In the genomic region with DNA sequence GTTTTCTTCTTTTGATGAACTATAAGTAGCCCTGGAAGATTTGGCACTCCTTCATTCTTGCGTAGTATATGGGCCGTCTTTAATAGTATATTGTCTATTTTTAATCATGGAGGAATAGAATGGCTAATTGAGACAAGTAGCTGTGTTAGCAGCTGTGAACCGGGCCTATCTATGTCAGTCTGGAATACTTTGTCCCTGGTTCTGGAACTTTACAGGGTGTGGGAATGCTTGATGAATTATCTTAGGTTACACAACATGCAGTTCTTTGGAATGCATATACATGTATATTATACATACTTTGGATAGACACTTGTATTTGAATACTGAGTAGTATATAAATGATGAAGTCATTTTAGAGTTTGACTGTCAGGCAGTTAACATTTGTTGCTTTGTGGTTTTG, we compare ENCODE assay signal across 24 cellular contexts. TPM values are rescaled to one million over a fixed set of nuclear protein-coding genes. Genes with fewer than 3 reads are reported as not detected.
A peak's percentile ranks its signal among the peaks of the same experiment; 100 is the strongest.
DNase-seq lines count a peak whose midpoint lies in the region; ATAC-seq, FAIRE-seq and TF ChIP-seq lines count a peak whose summit lies in the region.
"Had no signal": no experiment of that assay in that cellular context is flagged by ENCODE, and none has a peak within 500 bp of the region (broad histone marks: within the 10 kb centered on the region; RNA-seq: fewer than 3 reads in every experiment).

No MANE protein-coding gene starts in this region.

- H3K4me3 Mint-ChIP-seq in HFFc6, result peak overlapping the region; percentile 64
- H3K4me3 Mint-ChIP-seq: CD8-positive, alpha-beta T cell; memory B cell; naive thymus-derived CD8-positive, alpha-beta T cell; T-helper 1 cell treated with Interleukin-12 subunit alpha and Interleukin-12 subunit beta and Interleukin-4 antibody, amounts not matched to agents 30 μg/mL and 1 μg/mL, for 36 hours had no signal

- TF ChIP-seq POLR2A in breast epithelium (IDR thresholded peaks at IDR 0.05), result no peak

- H3K27ac ChIP-seq in breast epithelium (peak overlapping the region; percentile 44 to 51), right atrium auricular region (peak overlapping the region; percentile 12 to 61), small intestine (ENCODE audit: low read depth in 1 of 2, low read length in 1 of 2) (no peak overlapping the region)
- H3K27ac ChIP-seq: adrenal gland, VCaP had no signal

- peaks cover 35% of the 10 kb centered on the region for H3K36me3 Mint-ChIP-seq in HFFc6 (ENCODE audit: low read depth)

- H3K27me3 ChIP-seq in breast epithelium (no peaks in the 10 kb centered on the region), right atrium auricular region (no peaks in the 10 kb centered on the region), small intestine (ENCODE audit: control insufficient read depth in 2 of 2, insufficient read depth in 2 of 2, low read length in 2 of 2) (no peaks in the 10 kb centered on the region)
- H3K27me3 ChIP-seq: adrenal gland had no signal

- ATAC-seq in HG02973 (IDR thresholded peaks at IDR 0.05; ENCODE audit: unreplicated experiment), result no peak
- ATAC-seq: CD8-positive, alpha-beta T cell; naive thymus-derived CD8-positive, alpha-beta T cell had no signal

- WGBS in small intestine, 3 donors, result 83 to 92% (median 92%) methylated on average over 3 of the region's 3 CpGs

- H3K4me1 ChIP-seq in breast epithelium, result no peaks in the 10 kb centered on the region
- H3K4me1 ChIP-seq in right atrium auricular region, result peaks cover 0 to 54% of the 10 kb centered on the region in 2 donors
- no peaks in the 10 kb centered on the region for H3K4me1 ChIP-seq in small intestine (ENCODE audit: control insufficient read depth in 2 of 2, insufficient read depth in 1 of 2, low read depth in 1 of 2, low read length in 1 of 2)

- no peak for TF ChIP-seq CTCF in HFFc6 (IDR thresholded peaks at IDR 0.05)
- TF ChIP-seq CTCF in breast epithelium (IDR thresholded peaks at IDR 0.05), result no peak
- TF ChIP-seq CTCF in right atrium auricular region (IDR thresholded peaks at IDR 0.05), result no peak

- DNase-seq in HFFc6 (no peak), breast epithelium (ENCODE audit: low spot score in 2 of 2) (no peak), right atrium auricular region (ENCODE audit: low spot score) (no peak), small intestine (peak; percentile 44), retina (no peak), SHP77 treated with DMSO at 0.1 percent for 48 hours (lab: John Stamatoyannopoulos, UW) (no peak), DMS 273 (lab: John Stamatoyannopoulos, UW; ENCODE audit: unreplicated experiment) (no peak)
- DNase-seq: activated CD4-positive, alpha-beta T cell treated with anti-CD3 and anti-CD28 coated beads, Interleukin-2, amount 50 U/mL, for 4 hours; activated gamma-delta T cell; adrenal gland; CD8-positive, alpha-beta T cell; central memory CD4-positive, alpha-beta T cell; DMS79 treated with DMSO at 0.1 percent for 48 hours; effector CD4-positive, alpha-beta T cell; naive thymus-derived CD8-positive, alpha-beta T cell; NCI-H1092; NCI-H2029 treated with DMSO at 0.1 percent for 48 hours; NCI-H510A; posterior cingulate gyrus; stimulated activated CD4-positive, alpha-beta T cell treated with anti-CD3 and anti-CD28 coated beads, Interleukin-4, amount 100 ng/mL, for 4 hours had no signal

- H3K9me3 ChIP-seq in breast epithelium (no peaks in the 10 kb centered on the region), right atrium auricular region (no peaks in the 10 kb centered on the region), small intestine (ENCODE audit: control insufficient read depth, low read depth) (no peaks in the 10 kb centered on the region)
- H3K9me3 ChIP-seq: adrenal gland had no signal

- peaks cover 82% of the 10 kb centered on the region for H3K4me1 Mint-ChIP-seq in HFFc6 (ENCODE audit: low read depth)

- no peaks in the 10 kb centered on the region for H3K9me3 Mint-ChIP-seq in HFFc6
- H3K9me3 Mint-ChIP-seq: CD8-positive, alpha-beta T cell; memory B cell; naive thymus-derived CD8-positive, alpha-beta T cell; T-helper 1 cell treated with Interleukin-12 subunit alpha and Interleukin-12 subunit beta and Interleukin-4 antibody, amounts not matched to agents 30 μg/mL and 1 μg/mL, for 36 hours had no signal

- FAIRE-seq in small intestine (lab: Jason Lieb, UNC), result no peak

- H3K4me3 ChIP-seq in breast epithelium, result no peak overlapping the region
- H3K4me3 ChIP-seq in right atrium auricular region, result no peak overlapping the region
- no peak overlapping the region for H3K4me3 ChIP-seq in small intestine (ENCODE audit: low read depth in 1 of 2, low read length in 2 of 2)
- H3K4me3 ChIP-seq: adrenal gland had no signal

- H3K27ac Mint-ChIP-seq in HFFc6, result peak overlapping the region; percentile 80
- H3K27ac Mint-ChIP-seq: CD8-positive, alpha-beta T cell; memory B cell; naive thymus-derived CD8-positive, alpha-beta T cell; T-helper 1 cell treated with Interleukin-12 subunit alpha and Interleukin-12 subunit beta and Interleukin-4 antibody, amounts not matched to agents 30 μg/mL and 1 μg/mL, for 36 hours had no signal

- peaks cover 3% of the 10 kb centered on the region; the same call in 1 of the 2 replicates for H3K27me3 Mint-ChIP-seq in HFFc6 (ENCODE audit: insufficient read depth)
- H3K27me3 Mint-ChIP-seq: memory B cell; naive thymus-derived CD8-positive, alpha-beta T cell had no signal

- intact Hi-C loops in breast epithelium (cut with DNase I; ENCODE audit: low total_unique reads), result no loop called here

- no peaks in the 10 kb centered on the region for H3K36me3 ChIP-seq in breast epithelium
- H3K36me3 ChIP-seq in right atrium auricular region, result peaks cover 8% of the 10 kb centered on the region
- H3K36me3 ChIP-seq in small intestine (ENCODE audit: control insufficient read depth in 2 of 2, insufficient read depth in 2 of 2, low read length in 2 of 2), result peaks cover 0 to 4% of the 10 kb centered on the region in 2 donors
- H3K36me3 ChIP-seq: adrenal gland had no signal

RNA-seq across cellular contexts. Expression of a gene that starts 37.3 kb away (rescaled TPM):
- 100 to 1,000 TPM; 152 to 240 (median 171) TPM for total RNA-seq in HFFc6 (2021; fragmentation: NEBNext Ultra II Directional; extraction: Animal tissue kit (Norgen Biotek cat#: 25700))
- total RNA-seq in breast epithelium (100 to 1,000 TPM; 120 to 263 (median 158) TPM), right atrium auricular region (100 to 1,000 TPM; 598 to 841 TPM)
- polyA plus RNA-seq in small intestine, result 10 to 100 TPM; 26.6 to 61.7 (median 61.3) TPM

Comparison
In these comparisons a context has a peak if more than half of its experiments do, and no peak if none do; other contexts are left out.
1. H3K27ac ChIP-seq: peak in breast epithelium (2 of 2) and right atrium auricular region (2 of 2); none in small intestine (0 of 2).